In genomic region chr10:23820789-23821188, GRCh38 we compare ENCODE assay signal across 30 cellular contexts.
"Had no signal": no experiment of that assay in that cellular context is flagged by ENCODE, and none has a peak within 500 bp of the region (broad histone marks: within the 10 kb centered on the region; RNA-seq: fewer than 3 reads in every experiment).

No MANE protein-coding gene starts in this region.

- H3K36me3 Mint-ChIP-seq: activated naive CD4-positive, alpha-beta T cell treated with anti-CD3 and anti-CD28 coated beads, Interleukin-2, amount 50 U/mL, for 24 hours; activated naive CD8-positive, alpha-beta T cell treated with anti-CD3 and anti-CD28 coated beads for 36 hours; WTC11 had no signal

- ATAC-seq: activated CD8-positive, alpha-beta T cell treated with anti-CD3 and anti-CD28 coated beads for 36 hours; activated naive CD8-positive, alpha-beta T cell treated with anti-CD3 and anti-CD28 coated beads, Interleukin-2, amount 50 U/mL, for 24 hours; activated T-cell treated with anti-CD3 and anti-CD28 coated beads, Interleukin-2, amount 50 U/mL, for 4 hours; activated T-helper 17 cell treated with anti-CD3 and anti-CD28 coated beads, Interleukin-2, amount 50 U/mL, for 72 hours; gastroesophageal sphincter; heart left ventricle; WTC11 had no signal

- H3K4me3 Mint-ChIP-seq: activated CD4-positive, alpha-beta T cell treated with anti-CD3 and anti-CD28 coated beads, Interleukin-2, amount 10 ng/mL, durations not matched to agents 7 days and 5 days; activated CD8-positive, alpha-beta T cell treated with anti-CD3 and anti-CD28 coated beads for 36 hours; activated naive CD4-positive, alpha-beta T cell treated with anti-CD3 and anti-CD28 coated beads, Interleukin-2, amount 50 U/mL, for 24 hours; activated naive CD8-positive, alpha-beta T cell treated with anti-CD3 and anti-CD28 coated beads for 36 hours; activated naive CD8-positive, alpha-beta T cell treated with anti-CD3 and anti-CD28 coated beads, Interleukin-2, amount 50 U/mL, for 24 hours; activated T-cell treated with anti-CD3 and anti-CD28 coated beads, Interleukin-2, amount 50 U/mL, for 4 hours; activated T-helper 17 cell treated with anti-CD3 and anti-CD28 coated beads, Interleukin-2, amount 50 U/mL, for 72 hours; central memory CD8-positive, alpha-beta T cell; dendritic cell treated with granulocyte-macrophage colony-stimulating factor and Interleukin-4, amounts not matched to agents 40 ng/mL and 50 ng/mL, for 4 days; WTC11 had no signal

- H3K9me3 ChIP-seq: adrenal gland, esophagus muscularis mucosa, gastroesophageal sphincter, heart left ventricle had no signal

- H3K27ac ChIP-seq: adrenal gland, brain microvascular endothelial cell, coronary artery, dorsolateral prefrontal cortex, esophagus muscularis mucosa, gastroesophageal sphincter, heart left ventricle had no signal

- H3K4me3 ChIP-seq: adrenal gland, coronary artery, dorsolateral prefrontal cortex, esophagus muscularis mucosa, gastroesophageal sphincter, heart left ventricle had no signal

- H3K4me1 Mint-ChIP-seq: activated CD4-positive, alpha-beta T cell treated with anti-CD3 and anti-CD28 coated beads, Interleukin-2, amount 10 ng/mL, durations not matched to agents 7 days and 5 days; activated naive CD4-positive, alpha-beta T cell treated with anti-CD3 and anti-CD28 coated beads, Interleukin-2, amount 50 U/mL, for 24 hours; activated naive CD8-positive, alpha-beta T cell treated with anti-CD3 and anti-CD28 coated beads for 36 hours; activated naive CD8-positive, alpha-beta T cell treated with anti-CD3 and anti-CD28 coated beads, Interleukin-2, amount 50 U/mL, for 24 hours; activated T-helper 17 cell treated with anti-CD3 and anti-CD28 coated beads, Interleukin-2, amount 50 U/mL, for 72 hours; central memory CD8-positive, alpha-beta T cell had no signal

- H3K4me1 ChIP-seq: adrenal gland, esophagus muscularis mucosa, gastroesophageal sphincter, heart left ventricle had no signal

- H3K36me3 ChIP-seq: adrenal gland, brain microvascular endothelial cell, esophagus muscularis mucosa, gastroesophageal sphincter, heart left ventricle had no signal

- H3K27ac Mint-ChIP-seq: activated CD4-positive, alpha-beta T cell treated with anti-CD3 and anti-CD28 coated beads, Interleukin-2, amount 10 ng/mL, durations not matched to agents 7 days and 5 days; activated CD8-positive, alpha-beta T cell treated with anti-CD3 and anti-CD28 coated beads for 36 hours; activated naive CD4-positive, alpha-beta T cell treated with anti-CD3 and anti-CD28 coated beads, Interleukin-2, amount 50 U/mL, for 24 hours; activated naive CD8-positive, alpha-beta T cell treated with anti-CD3 and anti-CD28 coated beads for 36 hours; activated naive CD8-positive, alpha-beta T cell treated with anti-CD3 and anti-CD28 coated beads, Interleukin-2, amount 50 U/mL, for 24 hours; activated T-helper 17 cell treated with anti-CD3 and anti-CD28 coated beads, Interleukin-2, amount 50 U/mL, for 72 hours; dendritic cell treated with granulocyte-macrophage colony-stimulating factor and Interleukin-4, amounts not matched to agents 40 ng/mL and 50 ng/mL, for 4 days; WTC11 had no signal

- H3K27me3 Mint-ChIP-seq: activated CD4-positive, alpha-beta T cell treated with anti-CD3 and anti-CD28 coated beads, Interleukin-2, amount 10 ng/mL, durations not matched to agents 7 days and 5 days; activated CD8-positive, alpha-beta T cell treated with anti-CD3 and anti-CD28 coated beads for 36 hours; activated naive CD8-positive, alpha-beta T cell treated with anti-CD3 and anti-CD28 coated beads, Interleukin-2, amount 50 U/mL, for 24 hours; central memory CD8-positive, alpha-beta T cell; dendritic cell treated with granulocyte-macrophage colony-stimulating factor and Interleukin-4, amounts not matched to agents 40 ng/mL and 50 ng/mL, for 4 days had no signal

- FAIRE-seq: astrocyte, bronchial epithelial cell had no signal

- DNase-seq: activated CD4-positive, alpha-beta T cell treated with anti-CD3 and anti-CD28 coated beads for 1 hour; activated CD4-positive, alpha-beta T cell treated with anti-CD3 and anti-CD28 coated beads for 4 hours; activated CD4-positive, alpha-beta T cell treated with anti-CD3 and anti-CD28 coated beads, Interleukin-2, amount 10 ng/mL, durations not matched to agents 7 days and 5 days; activated CD4-positive, alpha-beta T cell treated with anti-CD3 and anti-CD28 coated beads, Interleukin-2, amount 50 U/mL, for 4 hours; activated CD8-positive, alpha-beta memory T cell treated with anti-CD3 and anti-CD28 coated beads for 24 hours; activated CD8-positive, alpha-beta T cell treated with anti-CD3 and anti-CD28 coated beads for 36 hours; activated effector memory CD4-positive, alpha-beta T cell treated with Interleukin-2 at 50 U/mL for 16 hours; activated gamma-delta T cell treated with Interleukin-2 at 50 U/mL for 16 hours; activated naive CD4-positive, alpha-beta T cell treated with Interleukin-2 at 50 U/mL for 16 hours; activated naive CD8-positive, alpha-beta T cell treated with anti-CD3 and anti-CD28 coated beads for 36 hours; activated naive CD8-positive, alpha-beta T cell treated with anti-CD3 and anti-CD28 coated beads, Interleukin-2, amount 50 U/mL, for 24 hours; activated T-cell treated with anti-CD3 and anti-CD28 coated beads, Interleukin-2, amount 50 U/mL, for 4 hours; adrenal gland; brain microvascular endothelial cell; dorsolateral prefrontal cortex; effector memory CD4-positive, alpha-beta T cell; erythroblast; foreskin melanocyte; heart left ventricle; T-helper 2 cell had no signal

- H3K27me3 ChIP-seq: adrenal gland, brain microvascular endothelial cell, esophagus muscularis mucosa, gastroesophageal sphincter had no signal

- H3K9me3 Mint-ChIP-seq: activated CD4-positive, alpha-beta T cell treated with anti-CD3 and anti-CD28 coated beads, Interleukin-2, amount 10 ng/mL, durations not matched to agents 7 days and 5 days; activated naive CD4-positive, alpha-beta T cell treated with anti-CD3 and anti-CD28 coated beads, Interleukin-2, amount 50 U/mL, for 24 hours; activated naive CD8-positive, alpha-beta T cell treated with anti-CD3 and anti-CD28 coated beads for 36 hours; activated naive CD8-positive, alpha-beta T cell treated with anti-CD3 and anti-CD28 coated beads, Interleukin-2, amount 50 U/mL, for 24 hours; activated T-cell treated with anti-CD3 and anti-CD28 coated beads, Interleukin-2, amount 50 U/mL, for 4 hours; activated T-helper 17 cell treated with anti-CD3 and anti-CD28 coated beads, Interleukin-2, amount 50 U/mL, for 72 hours; central memory CD8-positive, alpha-beta T cell; dendritic cell treated with granulocyte-macrophage colony-stimulating factor and Interleukin-4, amounts not matched to agents 40 ng/mL and 50 ng/mL, for 4 days; WTC11 had no signal
